ENCODE assay signal across 8 cellular contexts in the genomic region with DNA sequence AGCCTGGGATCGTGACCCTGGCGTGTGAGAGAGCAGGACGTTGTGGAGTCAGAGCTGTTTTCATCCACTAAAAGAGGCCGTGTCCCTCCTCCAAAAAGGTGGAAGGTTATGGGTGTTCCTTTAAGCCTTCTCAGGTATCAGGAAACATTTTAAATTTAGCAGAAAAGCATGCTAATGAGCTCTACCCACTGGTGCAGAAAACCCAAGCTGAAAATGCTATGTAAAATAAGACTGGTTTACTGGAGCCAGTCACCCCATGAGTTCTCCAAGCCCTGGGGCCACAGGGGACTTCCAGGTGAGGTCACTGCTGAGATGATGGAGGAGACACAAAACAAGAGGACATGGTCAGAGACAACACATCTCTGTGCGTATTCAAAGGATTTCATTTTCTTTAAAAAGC. TPM values are rescaled to one million over a fixed set of nuclear protein-coding genes. Genes with fewer than 3 reads are reported as not detected.
DNase-seq lines count a peak whose midpoint lies in the region; ATAC-seq and TF ChIP-seq lines count a peak whose summit lies in the region.

No MANE protein-coding gene starts in this region.

- H3K4me3 ChIP-seq in Peyer's patch (no peak overlapping the region), suprapubic skin (no peak overlapping the region)

- no peak for TF ChIP-seq POLR2A in Peyer's patch (IDR thresholded peaks at IDR 0.05)
- no peak for TF ChIP-seq POLR2A in suprapubic skin (IDR thresholded peaks at IDR 0.05)

- H3K4me1 ChIP-seq in Peyer's patch (peaks cover 10 to 68% (median 16%) of the 10 kb centered on the region in 4 donors), suprapubic skin (peaks cover 8% of the 10 kb centered on the region)

- H3K27me3 ChIP-seq in Peyer's patch (no peaks in the 10 kb centered on the region), suprapubic skin (no peaks in the 10 kb centered on the region)

- H3K36me3 ChIP-seq in Peyer's patch (peaks cover 0 to 41% (median 7%) of the 10 kb centered on the region in 3 donors), suprapubic skin (peaks cover 52% of the 10 kb centered on the region)

- DNase-seq in GM10266 (ENCODE audit: extremely low spot score) = peak; percentile 49
- DNase-seq in Peyer's patch = peak in 2 of 3 donors; percentile 40 to 51
- no peak for DNase-seq in naive B cell
- DNase-seq in hepatic stellate cell (ENCODE audit: low spot score) = no peak
- DNase-seq in GM19238 (ENCODE audit: insufficient read length, low spot score) = no peak
- DNase-seq in suprapubic skin (ENCODE audit: low spot score in 2 of 2) = no peak

- peak overlapping the region; percentile 93 to 98 (median 96) for H3K27ac Mint-ChIP-seq in naive B cell

- no peaks in the 10 kb centered on the region for H3K9me3 ChIP-seq in Peyer's patch
- no peaks in the 10 kb centered on the region for H3K9me3 ChIP-seq in suprapubic skin

- peaks cover 13 to 40% (median 30%) of the 10 kb centered on the region in 3 donors for H3K4me1 Mint-ChIP-seq in naive B cell

- ATAC-seq in GM21529 (IDR thresholded peaks at IDR 0.05; ENCODE audit: unreplicated experiment) = peak; percentile 69
- ATAC-seq in naive B cell (ENCODE audit: low read depth in 2 of 2) = peak; percentile 40 to 63
- ATAC-seq in HG02938 (IDR thresholded peaks at IDR 0.05; ENCODE audit: unreplicated experiment) = no peak

- peak overlapping the region; percentile 61 to 82 (median 76) for H3K27ac ChIP-seq in Peyer's patch
- H3K27ac ChIP-seq in suprapubic skin = no peak overlapping the region

- no peak for TF ChIP-seq EP300 in suprapubic skin (IDR thresholded peaks at IDR 0.05)

- TF ChIP-seq CTCF in GM10266 (IDR thresholded peaks at IDR 0.05; ENCODE audit: control insufficient read depth, insufficient read depth, low read depth, missing control alignments) (no peak), Peyer's patch (IDR thresholded peaks at IDR 0.05) (no peak), suprapubic skin (IDR thresholded peaks at IDR 0.05) (no peak)

- H3K4me3 Mint-ChIP-seq in naive B cell = peak overlapping the region in 7 of 8 donors; percentile 26 to 82 (median 76)

- no peaks in the 10 kb centered on the region for H3K9me3 Mint-ChIP-seq in naive B cell

- H3K27me3 Mint-ChIP-seq in naive B cell = no peaks in the 10 kb centered on the region

- H3K36me3 Mint-ChIP-seq in naive B cell = peaks cover 10 to 15% of the 10 kb centered on the region in 2 donors

- 87% methylated on average over 5 of the region's 5 CpGs for WGBS in suprapubic skin

RNA-seq across cellular contexts. Expression of gene PRKAB1, which starts 14.0 kb away (rescaled TPM):
- total RNA-seq in Peyer's patch = 100 to 1,000 TPM in 1 of 4 donors, 10 to 100 TPM in 3; 50.3 to 119 (median 76.2) TPM
- polyA plus RNA-seq in naive B cell (ENCODE audit: low read depth in 6 of 6) = 10 to 100 TPM; 39.9 to 68.8 (median 55.4) TPM
- 10 to 100 TPM; 11.3 to 28.6 (median 15.1) TPM for total RNA-seq in suprapubic skin

Comparison
In these comparisons a context has a peak if more than half of its experiments do, and no peak if none do; other contexts are left out.
1. DNase-seq: peak in GM10266 (single experiment) and Peyer's patch (2 of 3); none in naive B cell (single experiment), hepatic stellate cell (single experiment), GM19238 (single experiment) and suprapubic skin (0 of 2).